Comparison of ENCODE assay signal across 1 cellular context in the genomic region with DNA sequence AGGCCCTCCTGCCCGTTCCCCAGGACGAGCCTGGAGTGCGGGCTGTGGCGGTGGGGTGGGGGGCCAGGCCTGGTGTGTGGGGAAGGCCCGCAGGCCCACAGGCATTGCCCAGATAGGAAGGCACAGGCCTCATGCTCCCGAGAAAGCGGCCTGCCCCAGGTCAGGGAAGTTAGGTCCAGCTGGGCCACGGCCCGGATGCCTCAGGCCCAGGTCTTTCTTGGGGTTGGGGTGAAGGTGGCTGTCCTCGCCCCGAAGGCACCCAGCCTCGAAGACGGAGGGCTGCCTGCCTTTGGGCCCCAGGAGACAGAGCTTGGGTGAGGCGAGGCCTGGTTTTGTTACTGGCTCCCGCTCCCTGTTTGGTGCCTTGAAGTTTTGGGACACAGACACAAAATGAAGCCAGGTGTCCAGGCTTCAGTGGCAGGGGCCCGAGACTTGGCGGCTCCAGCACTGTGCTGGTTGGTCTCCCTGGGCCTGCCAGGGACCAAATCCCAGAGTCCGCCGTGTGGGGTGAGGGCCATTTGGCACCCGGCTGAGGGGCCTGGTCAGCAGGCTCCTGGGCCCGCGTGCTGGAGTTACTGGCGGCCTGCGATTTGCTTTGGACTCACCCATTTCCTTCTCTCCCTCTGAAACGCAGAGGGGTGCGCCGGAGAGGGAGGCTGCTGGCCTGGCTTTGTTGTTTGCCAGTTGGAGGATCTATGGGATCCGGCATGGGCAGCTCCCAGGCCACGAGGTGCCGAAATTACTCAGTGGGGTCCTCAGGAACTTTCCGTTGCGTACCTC.
TF ChIP-seq lines count a peak whose summit lies in the region.

No MANE protein-coding gene starts in this region.

TF ChIP-seq in HepG2, 621 proteins besides CTCF, POLR2A, EP300 and RAD21 (continued from another document and continues in another):
- no peak for TF ChIP-seq ZFAT (CRISPR knock-in tag; conservative IDR thresholded peaks at IDR 0.05)
- TF ChIP-seq ZNF720 (CRISPR knock-in tag; IDR thresholded peaks at IDR 0.05), result no peak
- no peak for TF ChIP-seq MIXL1 (CRISPR knock-in tag; IDR thresholded peaks at IDR 0.05)
- TF ChIP-seq, protein P1, sequence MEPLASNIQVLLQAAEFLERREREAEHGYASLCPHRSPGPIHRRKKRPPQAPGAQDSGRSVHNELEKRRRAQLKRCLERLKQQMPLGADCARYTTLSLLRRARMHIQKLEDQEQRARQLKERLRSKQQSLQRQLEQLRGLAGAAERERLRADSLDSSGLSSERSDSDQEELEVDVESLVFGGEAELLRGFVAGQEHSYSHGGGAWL (CRISPR knock-in tag; IDR thresholded peaks at IDR 0.05), result no peak
- peak; percentile 27; the same call in 1 of the 2 replicates for TF ChIP-seq DMAP1 (CRISPR knock-in tag; IDR thresholded peaks at IDR 0.05)
- TF ChIP-seq MZF1 (CRISPR knock-in tag; IDR thresholded peaks at IDR 0.05; ENCODE audit: borderline replicate concordance), result no peak
- TF ChIP-seq, protein P2, sequence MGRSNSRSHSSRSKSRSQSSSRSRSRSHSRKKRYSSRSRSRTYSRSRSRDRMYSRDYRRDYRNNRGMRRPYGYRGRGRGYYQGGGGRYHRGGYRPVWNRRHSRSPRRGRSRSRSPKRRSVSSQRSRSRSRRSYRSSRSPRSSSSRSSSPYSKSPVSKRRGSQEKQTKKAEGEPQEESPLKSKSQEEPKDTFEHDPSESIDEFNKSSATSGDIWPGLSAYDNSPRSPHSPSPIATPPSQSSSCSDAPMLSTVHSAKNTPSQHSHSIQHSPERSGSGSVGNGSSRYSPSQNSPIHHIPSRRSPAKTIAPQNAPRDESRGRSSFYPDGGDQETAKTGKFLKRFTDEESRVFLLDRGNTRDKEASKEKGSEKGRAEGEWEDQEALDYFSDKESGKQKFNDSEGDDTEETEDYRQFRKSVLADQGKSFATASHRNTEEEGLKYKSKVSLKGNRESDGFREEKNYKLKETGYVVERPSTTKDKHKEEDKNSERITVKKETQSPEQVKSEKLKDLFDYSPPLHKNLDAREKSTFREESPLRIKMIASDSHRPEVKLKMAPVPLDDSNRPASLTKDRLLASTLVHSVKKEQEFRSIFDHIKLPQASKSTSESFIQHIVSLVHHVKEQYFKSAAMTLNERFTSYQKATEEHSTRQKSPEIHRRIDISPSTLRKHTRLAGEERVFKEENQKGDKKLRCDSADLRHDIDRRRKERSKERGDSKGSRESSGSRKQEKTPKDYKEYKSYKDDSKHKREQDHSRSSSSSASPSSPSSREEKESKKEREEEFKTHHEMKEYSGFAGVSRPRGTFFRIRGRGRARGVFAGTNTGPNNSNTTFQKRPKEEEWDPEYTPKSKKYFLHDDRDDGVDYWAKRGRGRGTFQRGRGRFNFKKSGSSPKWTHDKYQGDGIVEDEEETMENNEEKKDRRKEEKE (IDR thresholded peaks at IDR 0.05), result no peak
- TF ChIP-seq NRL (CRISPR knock-in tag; IDR thresholded peaks at IDR 0.05; ENCODE audit: borderline replicate concordance), result no peak
- TF ChIP-seq ZFY (CRISPR knock-in tag; IDR thresholded peaks at IDR 0.05), result peak; percentile 61; the same call in 1 of the 2 replicates
- peak; percentile 58 for TF ChIP-seq HDAC1 (CRISPR knock-in tag; IDR thresholded peaks at IDR 0.05)
- TF ChIP-seq, protein P3, sequence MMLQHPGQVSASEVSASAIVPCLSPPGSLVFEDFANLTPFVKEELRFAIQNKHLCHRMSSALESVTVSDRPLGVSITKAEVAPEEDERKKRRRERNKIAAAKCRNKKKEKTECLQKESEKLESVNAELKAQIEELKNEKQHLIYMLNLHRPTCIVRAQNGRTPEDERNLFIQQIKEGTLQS (CRISPR knock-in tag; IDR thresholded peaks at IDR 0.05), result no peak
- TF ChIP-seq ZNF256 (CRISPR knock-in tag; conservative IDR thresholded peaks at IDR 0.05), result no peak
- TF ChIP-seq NCOA1 (CRISPR knock-in tag; IDR thresholded peaks at IDR 0.05), result no peak
- no peak for TF ChIP-seq RELA (CRISPR knock-in tag; IDR thresholded peaks at IDR 0.05)
- TF ChIP-seq, protein P4, sequence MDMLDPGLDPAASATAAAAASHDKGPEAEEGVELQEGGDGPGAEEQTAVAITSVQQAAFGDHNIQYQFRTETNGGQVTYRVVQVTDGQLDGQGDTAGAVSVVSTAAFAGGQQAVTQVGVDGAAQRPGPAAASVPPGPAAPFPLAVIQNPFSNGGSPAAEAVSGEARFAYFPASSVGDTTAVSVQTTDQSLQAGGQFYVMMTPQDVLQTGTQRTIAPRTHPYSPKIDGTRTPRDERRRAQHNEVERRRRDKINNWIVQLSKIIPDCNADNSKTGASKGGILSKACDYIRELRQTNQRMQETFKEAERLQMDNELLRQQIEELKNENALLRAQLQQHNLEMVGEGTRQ (IDR thresholded peaks at IDR 0.05; ENCODE audit: low read depth, low read length), result no peak
- TF ChIP-seq, protein P4 (CRISPR knock-in tag; IDR thresholded peaks at IDR 0.05; ENCODE audit: borderline replicate concordance), result no peak
- TF ChIP-seq, protein P5, sequence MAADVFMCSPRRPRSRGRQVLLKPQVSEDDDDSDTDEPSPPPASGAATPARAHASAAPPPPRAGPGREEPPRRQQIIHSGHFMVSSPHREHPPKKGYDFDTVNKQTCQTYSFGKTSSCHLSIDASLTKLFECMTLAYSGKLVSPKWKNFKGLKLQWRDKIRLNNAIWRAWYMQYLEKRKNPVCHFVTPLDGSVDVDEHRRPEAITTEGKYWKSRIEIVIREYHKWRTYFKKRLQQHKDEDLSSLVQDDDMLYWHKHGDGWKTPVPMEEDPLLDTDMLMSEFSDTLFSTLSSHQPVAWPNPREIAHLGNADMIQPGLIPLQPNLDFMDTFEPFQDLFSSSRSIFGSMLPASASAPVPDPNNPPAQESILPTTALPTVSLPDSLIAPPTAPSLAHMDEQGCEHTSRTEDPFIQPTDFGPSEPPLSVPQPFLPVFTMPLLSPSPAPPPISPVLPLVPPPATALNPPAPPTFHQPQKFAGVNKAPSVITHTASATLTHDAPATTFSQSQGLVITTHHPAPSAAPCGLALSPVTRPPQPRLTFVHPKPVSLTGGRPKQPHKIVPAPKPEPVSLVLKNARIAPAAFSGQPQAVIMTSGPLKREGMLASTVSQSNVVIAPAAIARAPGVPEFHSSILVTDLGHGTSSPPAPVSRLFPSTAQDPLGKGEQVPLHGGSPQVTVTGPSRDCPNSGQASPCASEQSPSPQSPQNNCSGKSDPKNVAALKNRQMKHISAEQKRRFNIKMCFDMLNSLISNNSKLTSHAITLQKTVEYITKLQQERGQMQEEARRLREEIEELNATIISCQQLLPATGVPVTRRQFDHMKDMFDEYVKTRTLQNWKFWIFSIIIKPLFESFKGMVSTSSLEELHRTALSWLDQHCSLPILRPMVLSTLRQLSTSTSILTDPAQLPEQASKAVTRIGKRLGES (CRISPR knock-in tag; IDR thresholded peaks at IDR 0.05; ENCODE audit: borderline replicate concordance), result no peak
- TF ChIP-seq GTF2F1 (IDR thresholded peaks at IDR 0.05; ENCODE audit: low read length), result no peak
- TF ChIP-seq, protein P6, sequence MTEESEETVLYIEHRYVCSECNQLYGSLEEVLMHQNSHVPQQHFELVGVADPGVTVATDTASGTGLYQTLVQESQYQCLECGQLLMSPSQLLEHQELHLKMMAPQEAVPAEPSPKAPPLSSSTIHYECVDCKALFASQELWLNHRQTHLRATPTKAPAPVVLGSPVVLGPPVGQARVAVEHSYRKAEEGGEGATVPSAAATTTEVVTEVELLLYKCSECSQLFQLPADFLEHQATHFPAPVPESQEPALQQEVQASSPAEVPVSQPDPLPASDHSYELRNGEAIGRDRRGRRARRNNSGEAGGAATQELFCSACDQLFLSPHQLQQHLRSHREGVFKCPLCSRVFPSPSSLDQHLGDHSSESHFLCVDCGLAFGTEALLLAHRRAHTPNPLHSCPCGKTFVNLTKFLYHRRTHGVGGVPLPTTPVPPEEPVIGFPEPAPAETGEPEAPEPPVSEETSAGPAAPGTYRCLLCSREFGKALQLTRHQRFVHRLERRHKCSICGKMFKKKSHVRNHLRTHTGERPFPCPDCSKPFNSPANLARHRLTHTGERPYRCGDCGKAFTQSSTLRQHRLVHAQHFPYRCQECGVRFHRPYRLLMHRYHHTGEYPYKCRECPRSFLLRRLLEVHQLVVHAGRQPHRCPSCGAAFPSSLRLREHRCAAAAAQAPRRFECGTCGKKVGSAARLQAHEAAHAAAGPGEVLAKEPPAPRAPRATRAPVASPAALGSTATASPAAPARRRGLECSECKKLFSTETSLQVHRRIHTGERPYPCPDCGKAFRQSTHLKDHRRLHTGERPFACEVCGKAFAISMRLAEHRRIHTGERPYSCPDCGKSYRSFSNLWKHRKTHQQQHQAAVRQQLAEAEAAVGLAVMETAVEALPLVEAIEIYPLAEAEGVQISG (CRISPR knock-in tag; IDR thresholded peaks at IDR 0.05), result 0 out of 2 replicates have a peak, but pooled peaks have one; percentile 16
- no peak for TF ChIP-seq RFX1 (IDR thresholded peaks at IDR 0.05)
- TF ChIP-seq ZNF274 (CRISPR knock-in tag; IDR thresholded peaks at IDR 0.05), result no peak
- no peak for TF ChIP-seq ZNF629 (CRISPR knock-in tag; conservative IDR thresholded peaks at IDR 0.05)
- 0 out of 2 replicates have a peak, but pooled peaks have one; percentile 21 for TF ChIP-seq GFI1 (CRISPR knock-in tag; IDR thresholded peaks at IDR 0.05; ENCODE audit: borderline replicate concordance)
- no peak for TF ChIP-seq ZNF777 (CRISPR knock-in tag; IDR thresholded peaks at IDR 0.05)
- no peak for TF ChIP-seq FOXP1 (IDR thresholded peaks at IDR 0.05)
- TF ChIP-seq FOXP1 (CRISPR knock-in tag; IDR thresholded peaks at IDR 0.05), result no peak
- no peak for TF ChIP-seq POGZ (CRISPR knock-in tag; IDR thresholded peaks at IDR 0.05)
- TF ChIP-seq, protein P7, sequence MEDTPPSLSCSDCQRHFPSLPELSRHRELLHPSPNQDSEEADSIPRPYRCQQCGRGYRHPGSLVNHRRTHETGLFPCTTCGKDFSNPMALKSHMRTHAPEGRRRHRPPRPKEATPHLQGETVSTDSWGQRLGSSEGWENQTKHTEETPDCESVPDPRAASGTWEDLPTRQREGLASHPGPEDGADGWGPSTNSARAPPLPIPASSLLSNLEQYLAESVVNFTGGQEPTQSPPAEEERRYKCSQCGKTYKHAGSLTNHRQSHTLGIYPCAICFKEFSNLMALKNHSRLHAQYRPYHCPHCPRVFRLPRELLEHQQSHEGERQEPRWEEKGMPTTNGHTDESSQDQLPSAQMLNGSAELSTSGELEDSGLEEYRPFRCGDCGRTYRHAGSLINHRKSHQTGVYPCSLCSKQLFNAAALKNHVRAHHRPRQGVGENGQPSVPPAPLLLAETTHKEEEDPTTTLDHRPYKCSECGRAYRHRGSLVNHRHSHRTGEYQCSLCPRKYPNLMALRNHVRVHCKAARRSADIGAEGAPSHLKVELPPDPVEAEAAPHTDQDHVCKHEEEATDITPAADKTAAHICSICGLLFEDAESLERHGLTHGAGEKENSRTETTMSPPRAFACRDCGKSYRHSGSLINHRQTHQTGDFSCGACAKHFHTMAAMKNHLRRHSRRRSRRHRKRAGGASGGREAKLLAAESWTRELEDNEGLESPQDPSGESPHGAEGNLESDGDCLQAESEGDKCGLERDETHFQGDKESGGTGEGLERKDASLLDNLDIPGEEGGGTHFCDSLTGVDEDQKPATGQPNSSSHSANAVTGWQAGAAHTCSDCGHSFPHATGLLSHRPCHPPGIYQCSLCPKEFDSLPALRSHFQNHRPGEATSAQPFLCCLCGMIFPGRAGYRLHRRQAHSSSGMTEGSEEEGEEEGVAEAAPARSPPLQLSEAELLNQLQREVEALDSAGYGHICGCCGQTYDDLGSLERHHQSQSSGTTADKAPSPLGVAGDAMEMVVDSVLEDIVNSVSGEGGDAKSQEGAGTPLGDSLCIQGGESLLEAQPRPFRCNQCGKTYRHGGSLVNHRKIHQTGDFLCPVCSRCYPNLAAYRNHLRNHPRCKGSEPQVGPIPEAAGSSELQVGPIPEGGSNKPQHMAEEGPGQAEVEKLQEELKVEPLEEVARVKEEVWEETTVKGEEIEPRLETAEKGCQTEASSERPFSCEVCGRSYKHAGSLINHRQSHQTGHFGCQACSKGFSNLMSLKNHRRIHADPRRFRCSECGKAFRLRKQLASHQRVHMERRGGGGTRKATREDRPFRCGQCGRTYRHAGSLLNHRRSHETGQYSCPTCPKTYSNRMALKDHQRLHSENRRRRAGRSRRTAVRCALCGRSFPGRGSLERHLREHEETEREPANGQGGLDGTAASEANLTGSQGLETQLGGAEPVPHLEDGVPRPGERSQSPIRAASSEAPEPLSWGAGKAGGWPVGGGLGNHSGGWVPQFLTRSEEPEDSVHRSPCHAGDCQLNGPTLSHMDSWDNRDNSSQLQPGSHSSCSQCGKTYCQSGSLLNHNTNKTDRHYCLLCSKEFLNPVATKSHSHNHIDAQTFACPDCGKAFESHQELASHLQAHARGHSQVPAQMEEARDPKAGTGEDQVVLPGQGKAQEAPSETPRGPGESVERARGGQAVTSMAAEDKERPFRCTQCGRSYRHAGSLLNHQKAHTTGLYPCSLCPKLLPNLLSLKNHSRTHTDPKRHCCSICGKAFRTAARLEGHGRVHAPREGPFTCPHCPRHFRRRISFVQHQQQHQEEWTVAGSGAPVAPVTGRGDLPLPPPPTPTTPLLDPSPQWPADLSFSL (CRISPR knock-in tag; IDR thresholded peaks at IDR 0.05), result no peak
- TF ChIP-seq, protein P8, sequence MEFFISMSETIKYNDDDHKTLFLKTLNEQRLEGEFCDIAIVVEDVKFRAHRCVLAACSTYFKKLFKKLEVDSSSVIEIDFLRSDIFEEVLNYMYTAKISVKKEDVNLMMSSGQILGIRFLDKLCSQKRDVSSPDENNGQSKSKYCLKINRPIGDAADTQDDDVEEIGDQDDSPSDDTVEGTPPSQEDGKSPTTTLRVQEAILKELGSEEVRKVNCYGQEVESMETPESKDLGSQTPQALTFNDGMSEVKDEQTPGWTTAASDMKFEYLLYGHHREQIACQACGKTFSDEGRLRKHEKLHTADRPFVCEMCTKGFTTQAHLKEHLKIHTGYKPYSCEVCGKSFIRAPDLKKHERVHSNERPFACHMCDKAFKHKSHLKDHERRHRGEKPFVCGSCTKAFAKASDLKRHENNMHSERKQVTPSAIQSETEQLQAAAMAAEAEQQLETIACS (CRISPR knock-in tag; IDR thresholded peaks at IDR 0.05), result no peak
- no peak for TF ChIP-seq GATA4 (IDR thresholded peaks at IDR 0.05; ENCODE audit: borderline replicate concordance, low read depth)
- no peak for TF ChIP-seq TMF1 (CRISPR knock-in tag; IDR thresholded peaks at IDR 0.05; ENCODE audit: low read depth)
- no peak for TF ChIP-seq BRD4 (CRISPR knock-in tag; IDR thresholded peaks at IDR 0.05)
